31 cellular contexts compared by ENCODE assay signal in genomic region chr17:49680314-49680713, GRCh38. TPM values are rescaled to one million over a fixed set of nuclear protein-coding genes. Genes with fewer than 3 reads are reported as not detected.
DNase-seq lines count a peak whose midpoint lies in the region; ATAC-seq and TF ChIP-seq lines count a peak whose summit lies in the region.
"Had no signal": no experiment of that assay in that cellular context is flagged by ENCODE, and none has a peak within 500 bp of the region (broad histone marks: within the 10 kb centered on the region; RNA-seq: fewer than 3 reads in every experiment).

No MANE protein-coding gene starts in this region.

- H3K36me3 Mint-ChIP-seq in activated CD8-positive, alpha-beta memory T cell treated with anti-CD3 and anti-CD28 coated beads, Interleukin-2, amount 10 ng/mL, durations not matched to agents 7 days and 5 days = peaks cover 8% of the 10 kb centered on the region
- peaks cover 6% of the 10 kb centered on the region for H3K36me3 Mint-ChIP-seq in type B pancreatic cell

- peaks cover 5% of the 10 kb centered on the region for H3K27me3 Mint-ChIP-seq in activated CD8-positive, alpha-beta memory T cell treated with anti-CD3 and anti-CD28 coated beads, Interleukin-2, amount 10 ng/mL, durations not matched to agents 7 days and 5 days
- H3K27me3 Mint-ChIP-seq in type B pancreatic cell = peaks cover 13% of the 10 kb centered on the region
- H3K27me3 Mint-ChIP-seq: stimulated activated naive CD8-positive, alpha-beta T cell treated with anti-CD3 and anti-CD28 coated beads, Interleukin-15, Interleukin-2, amounts not matched to agents 100 ng/mL and 50 ng/mL, for 24 hours had no signal

- TF ChIP-seq EP300 in esophagus muscularis mucosa (IDR thresholded peaks at IDR 0.05) = no peak

- H3K4me3 Mint-ChIP-seq in activated CD8-positive, alpha-beta memory T cell treated with anti-CD3 and anti-CD28 coated beads, Interleukin-2, amount 10 ng/mL, durations not matched to agents 7 days and 5 days = no peak overlapping the region
- H3K4me3 Mint-ChIP-seq in type B pancreatic cell = no peak overlapping the region
- H3K4me3 Mint-ChIP-seq: activated CD8-positive, alpha-beta T cell treated with anti-CD3 and anti-CD28 coated beads, Interleukin-2, amount 10 ng/mL, durations not matched to agents 7 days and 5 days; activated naive CD8-positive, alpha-beta T cell treated with anti-CD3 and anti-CD28 coated beads for 36 hours; IgD-negative memory B cell; neural progenitor cell; stimulated activated naive CD8-positive, alpha-beta T cell treated with anti-CD3 and anti-CD28 coated beads, Interleukin-15, Interleukin-2, amounts not matched to agents 100 ng/mL and 50 ng/mL, for 24 hours; T-helper 2 cell treated with Interferon-gamma antibody and Interleukin-4, amounts not matched to agents 5 μg/mL and 100 μg/mL, for 36 hours had no signal

- peaks cover 23% of the 10 kb centered on the region for H3K4me1 Mint-ChIP-seq in activated CD8-positive, alpha-beta memory T cell treated with anti-CD3 and anti-CD28 coated beads, Interleukin-2, amount 10 ng/mL, durations not matched to agents 7 days and 5 days
- H3K4me1 Mint-ChIP-seq in type B pancreatic cell (ENCODE audit: unreplicated experiment) = peaks cover 18% of the 10 kb centered on the region

- ATAC-seq in activated CD8-positive, alpha-beta memory T cell treated with anti-CD3 and anti-CD28 coated beads, Interleukin-2, amount 10 ng/mL, durations not matched to agents 7 days and 5 days = no peak
- ATAC-seq in GM18909 (IDR thresholded peaks at IDR 0.05; ENCODE audit: poor library complexity, unreplicated experiment) = no peak
- ATAC-seq: activated CD8-positive, alpha-beta T cell treated with anti-CD3 and anti-CD28 coated beads, Interleukin-2, amount 10 ng/mL, durations not matched to agents 7 days and 5 days had no signal

- no peaks in the 10 kb centered on the region for H3K9me3 Mint-ChIP-seq in activated CD8-positive, alpha-beta memory T cell treated with anti-CD3 and anti-CD28 coated beads, Interleukin-2, amount 10 ng/mL, durations not matched to agents 7 days and 5 days (ENCODE audit: low read depth)
- peaks cover 6% of the 10 kb centered on the region for H3K9me3 Mint-ChIP-seq in type B pancreatic cell
- H3K9me3 Mint-ChIP-seq: IgD-negative memory B cell; stimulated activated naive CD8-positive, alpha-beta T cell treated with anti-CD3 and anti-CD28 coated beads, Interleukin-15, Interleukin-2, amounts not matched to agents 100 ng/mL and 50 ng/mL, for 24 hours; T-helper 2 cell treated with Interferon-gamma antibody and Interleukin-4, amounts not matched to agents 5 μg/mL and 100 μg/mL, for 36 hours had no signal

- H3K27ac ChIP-seq in esophagus muscularis mucosa (replicated peaks in 1 of 4) = peak overlapping the region in 1 of 4 donors; percentile 27
- H3K27ac ChIP-seq: cardiac muscle cell, coronary artery, neural progenitor cell, parathyroid adenoma, testis, uterus had no signal

- peaks cover 17 to 26% (median 23%) of the 10 kb centered on the region in 4 donors for H3K4me1 ChIP-seq in esophagus muscularis mucosa

- no peak for TF ChIP-seq CTCF in esophagus muscularis mucosa (IDR thresholded peaks at IDR 0.05)
- no peak for TF ChIP-seq CTCF in type B pancreatic cell (conservative IDR thresholded peaks at IDR 0.05)

- CTCF ChIA-PET in activated CD8-positive, alpha-beta memory T cell treated with anti-CD3 and anti-CD28 coated beads, Interleukin-2, amount 10 ng/mL, durations not matched to agents 7 days and 5 days (lab: Charles Lee) = interaction anchor here (0.9 to 2.2 kb wide), 3 partner anchors 9 to 110 kb away, joined by 3 to 16 read pairs (median 6); no protein-coding TSS in a partner anchor

- no peaks in the 10 kb centered on the region for H3K9me3 ChIP-seq in esophagus muscularis mucosa
- H3K9me3 ChIP-seq: testis, uterus had no signal

- intact Hi-C loops in esophagus muscularis mucosa (cut with DNase I) = no loop called here

- H3K4me3 ChIP-seq in esophagus muscularis mucosa = no peak overlapping the region
- H3K4me3 ChIP-seq: cardiac muscle cell, coronary artery, neural progenitor cell, testis, uterus had no signal

- WGBS in esophagus muscularis mucosa = 77% methylated on average over 6 of the region's 6 CpGs

- peak; percentile 45 for DNase-seq in activated CD8-positive, alpha-beta memory T cell treated with anti-CD3 and anti-CD28 coated beads for 24 hours
- no peak for DNase-seq in activated CD8-positive, alpha-beta memory T cell treated with anti-CD3 and anti-CD28 coated beads, Interleukin-2, amount 10 ng/mL, durations not matched to agents 7 days and 5 days
- DNase-seq in NCI-H1694 (lab: John Stamatoyannopoulos, UW) (peak; percentile 82), esophagus muscularis mucosa (ENCODE audit: extremely low spot score) (peak; percentile 34), type B pancreatic cell (ENCODE audit: extremely low spot score, unreplicated experiment) (peak; percentile 36), activated gamma-delta T cell treated with Interleukin-2 at 50 U/mL for 16 hours (no peak)
- DNase-seq: ACHN; activated effector memory CD4-positive, alpha-beta T cell treated with anti-CD3 and anti-CD28 coated beads, Interleukin-2, amount 50 U/mL, for 16 hours; activated naive CD8-positive, alpha-beta T cell treated with anti-CD3 and anti-CD28 coated beads for 36 hours; activated T-cell treated with anti-CD3 and anti-CD28 coated beads for 4 hours; aorta; effector memory CD4-positive, alpha-beta T cell; GF-D8; mammary epithelial cell; MV-4-11; NCI-H1930; NCI-H226; NCI-H748 treated with DMSO at 0.1 percent for 48 hours; SHP77 treated with DMSO at 0.1 percent for 48 hours; stimulated activated CD8-positive, alpha-beta memory T cell treated with anti-CD3 and anti-CD28 coated beads, Interleukin-4, amount 100 ng/mL, for 48 hours; testis; uterus had no signal

- no peak for TF ChIP-seq POLR2A in esophagus muscularis mucosa (IDR thresholded peaks at IDR 0.05; ENCODE audit: low read depth)

- no peak overlapping the region for H3K27ac Mint-ChIP-seq in activated CD8-positive, alpha-beta memory T cell treated with anti-CD3 and anti-CD28 coated beads, Interleukin-2, amount 10 ng/mL, durations not matched to agents 7 days and 5 days
- H3K27ac Mint-ChIP-seq in type B pancreatic cell = no peak overlapping the region
- H3K27ac Mint-ChIP-seq: activated CD8-positive, alpha-beta T cell treated with anti-CD3 and anti-CD28 coated beads, Interleukin-2, amount 10 ng/mL, durations not matched to agents 7 days and 5 days; activated naive CD8-positive, alpha-beta T cell treated with anti-CD3 and anti-CD28 coated beads for 36 hours; neural progenitor cell; stimulated activated naive CD8-positive, alpha-beta T cell treated with anti-CD3 and anti-CD28 coated beads, Interleukin-15, Interleukin-2, amounts not matched to agents 100 ng/mL and 50 ng/mL, for 24 hours; T-helper 2 cell treated with Interferon-gamma antibody and Interleukin-4, amounts not matched to agents 5 μg/mL and 100 μg/mL, for 36 hours had no signal

- no peaks in the 10 kb centered on the region for H3K36me3 ChIP-seq in esophagus muscularis mucosa
- H3K36me3 ChIP-seq: cardiac muscle cell, neural progenitor cell, uterus had no signal

- H3K27me3 ChIP-seq in esophagus muscularis mucosa = no peaks in the 10 kb centered on the region
- H3K27me3 ChIP-seq: cardiac muscle cell, neural progenitor cell, testis, uterus had no signal

RNA-seq across cellular contexts. Expression of gene SPOP, which starts 2.4 kb away (rescaled TPM):
- 10 to 100 TPM; 49.7 to 51.5 TPM for total RNA-seq in activated CD8-positive, alpha-beta memory T cell treated with anti-CD3 and anti-CD28 coated beads, Interleukin-2, amount 10 ng/mL, durations not matched to agents 7 days and 5 days
- total RNA-seq in esophagus muscularis mucosa = 100 to 1,000 TPM; 156 to 304 (median 185) TPM
- total RNA-seq in type B pancreatic cell (ENCODE audit: low replicate concordance) = 50.5 and 67.7 TPM in 2 replicates

RNA-seq across cellular contexts. Expression of gene SLC35B1, which starts 27.4 kb away (rescaled TPM):
- 10 to 100 TPM; 47.3 to 78.1 TPM for total RNA-seq in activated CD8-positive, alpha-beta memory T cell treated with anti-CD3 and anti-CD28 coated beads, Interleukin-2, amount 10 ng/mL, durations not matched to agents 7 days and 5 days
- total RNA-seq in esophagus muscularis mucosa = 10 to 100 TPM; 17.0 to 25.3 (median 18.4) TPM
- 65.2 and 71.7 TPM in 2 replicates for total RNA-seq in type B pancreatic cell (ENCODE audit: low replicate concordance)

Comparison
In these comparisons a context has a peak if more than half of its experiments do, and no peak if none do; other contexts are left out.
1. DNase-seq: peak in activated CD8-positive, alpha-beta memory T cell treated with anti-CD3 and anti-CD28 coated beads for 24 hours (single experiment), NCI-H1694 (single experiment), esophagus muscularis mucosa (single experiment) and type B pancreatic cell (single experiment); none in activated CD8-positive, alpha-beta memory T cell treated with anti-CD3 and anti-CD28 coated beads, Interleukin-2, amount 10 ng/mL, durations not matched to agents 7 days and 5 days (single experiment) and activated gamma-delta T cell treated with Interleukin-2 at 50 U/mL for 16 hours (single experiment).